Comparison of ENCODE assay signal across 8 cellular contexts in the genomic region with DNA sequence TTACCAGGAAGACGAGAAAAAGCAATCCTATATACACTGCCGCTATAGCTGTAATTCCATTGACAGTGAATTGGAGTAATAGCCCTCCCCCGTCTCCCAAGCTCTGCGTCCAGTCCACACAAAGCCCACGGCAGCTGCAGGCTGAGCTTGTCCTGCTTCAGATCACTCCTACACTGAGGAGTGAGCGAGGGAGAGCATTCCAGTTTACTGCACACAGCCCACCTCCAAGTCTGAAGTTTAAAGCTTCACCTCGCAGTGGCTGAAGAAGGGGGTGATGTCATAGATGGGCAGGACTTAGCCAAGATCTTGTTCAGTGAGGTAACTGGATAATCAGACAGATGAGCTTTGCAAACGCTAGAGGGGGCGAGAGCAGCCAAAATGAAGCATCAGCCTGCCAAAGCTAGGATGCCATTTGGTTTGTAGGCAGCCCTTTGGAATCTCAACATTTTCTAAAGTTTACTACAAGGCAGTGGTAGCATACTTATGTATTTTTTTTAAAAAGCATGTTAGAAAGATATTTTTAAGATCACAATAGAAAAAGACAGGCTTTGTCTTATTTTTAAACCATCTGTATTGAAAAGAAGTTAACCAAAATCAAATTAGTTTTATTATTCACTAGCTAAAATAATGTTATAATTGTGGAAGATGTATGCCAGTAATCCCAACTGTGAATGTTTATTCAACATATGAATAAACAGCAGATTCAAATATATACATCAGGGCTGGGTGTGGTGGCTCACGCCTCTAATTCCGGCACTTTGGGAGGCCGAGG. TPM values are rescaled to one million over a fixed set of nuclear protein-coding genes. Genes with fewer than 3 reads are reported as not detected.
DNase-seq lines count a peak whose midpoint lies in the region; ATAC-seq and TF ChIP-seq lines count a peak whose summit lies in the region.

A gene (minus strand): TSS at position 213 of the 772 bp plus-strand sequence. CDS start 10,106 bp downstream, outside the sequence.

- H3K4me2 ChIP-seq in MM.1S (ENCODE audit: low read depth, low read length): peak within 1 kb of the TSS; percentile 18; the same call in 1 of the 2 replicates

- no peaks in the 10 kb centered on the region for H3F3A ChIP-seq in MM.1S (ENCODE audit: insufficient read depth, low read length)

- TF ChIP-seq CTCF in MM.1S (IDR thresholded peaks at IDR 0.05; ENCODE audit: low read length): peak; percentile 85
- TF ChIP-seq CTCF in RWPE1 (conservative IDR thresholded peaks at IDR 0.05; ENCODE audit: low read depth): peak; percentile 95
- peak; percentile 67 to 90 (median 84) for TF ChIP-seq CTCF in right lobe of liver (IDR thresholded peaks at IDR 0.05)
- peak; percentile 40 to 66 for TF ChIP-seq CTCF in suprapubic skin (IDR thresholded peaks at IDR 0.05)

- POLR2A ChIA-PET in RWPE1 (lab: Yijun Ruan, JAX; ENCODE audit: low non-redundant PET): interaction anchor here (0.6 kb wide), 3 partner anchors 86 to 1531 kb away, joined by 3 read pairs; no protein-coding TSS in a partner anchor

- H3K9me3 ChIP-seq in MM.1S (replicated peaks; ENCODE audit: insufficient read depth, low read length): no peaks in the 10 kb centered on the region
- no peaks in the 10 kb centered on the region for H3K9me3 ChIP-seq in endocrine pancreas (ENCODE audit: control insufficient read depth, low read length)
- H3K9me3 ChIP-seq in right lobe of liver: no peaks in the 10 kb centered on the region
- H3K9me3 ChIP-seq in suprapubic skin: no peaks in the 10 kb centered on the region

- H3K4me3 ChIP-seq in MM.1S (ENCODE audit: low read length): peak within 1 kb of the TSS; percentile 38
- peak within 1 kb of the TSS; percentile 98 for H3K4me3 ChIP-seq in endocrine pancreas (ENCODE audit: control insufficient read depth, insufficient read depth, low read length)
- H3K4me3 ChIP-seq in right lobe of liver: peak within 1 kb of the TSS; percentile 28 to 56 (median 54)
- H3K4me3 ChIP-seq in suprapubic skin: peak within 1 kb of the TSS; percentile 52

- no peak within 1 kb of the TSS for H3K9ac ChIP-seq in MM.1S (ENCODE audit: low read length)
- H3K9ac ChIP-seq in endocrine pancreas (ENCODE audit: control insufficient read depth, insufficient read depth, low read length): peak within 1 kb of the TSS; percentile 74

- H3K27ac ChIP-seq in MM.1S (ENCODE audit: low read length): no peak within 1 kb of the TSS
- peak within 1 kb of the TSS; percentile 71 for H3K27ac ChIP-seq in RWPE1
- peak within 1 kb of the TSS; percentile 46 to 79 (median 78) for H3K27ac ChIP-seq in right lobe of liver
- peak within 1 kb of the TSS; percentile 33 for H3K27ac ChIP-seq in suprapubic skin

- no peak for TF ChIP-seq EP300 in suprapubic skin (IDR thresholded peaks at IDR 0.05)

- ATAC-seq in HG02588 (IDR thresholded peaks at IDR 0.05; ENCODE audit: unreplicated experiment) (peak; percentile 97), right lobe of liver (peak; percentile 91 to 97 (median 93))

- H3K4me1 ChIP-seq in MM.1S (ENCODE audit: low read length): no peaks in the 10 kb centered on the region
- peaks cover 7% of the 10 kb centered on the region for H3K4me1 ChIP-seq in endocrine pancreas (ENCODE audit: control insufficient read depth, insufficient read depth, low read length)
- peaks cover 0 to 32% (median 0%) of the 10 kb centered on the region in 4 donors for H3K4me1 ChIP-seq in right lobe of liver
- H3K4me1 ChIP-seq in suprapubic skin: peaks cover 6% of the 10 kb centered on the region

- H4K20me1 ChIP-seq in MM.1S (ENCODE audit: insufficient read depth, low read length): no peaks in the 10 kb centered on the region

- intact Hi-C loops in right lobe of liver (cut with DNase I): no loop called here

- WGBS in right lobe of liver (ENCODE audit: insufficient coverage, low coverage, low lambda C conversion rate, missing lambda C conversion rate): 34% methylated on average over 11 of the region's 12 CpGs
- 28% methylated on average over 12 of the region's 12 CpGs for WGBS in suprapubic skin

- no peaks in the 10 kb centered on the region for H3K9me2 ChIP-seq in MM.1S (replicated peaks; ENCODE audit: insufficient read depth, low read length)

- H3K36me3 ChIP-seq in MM.1S (replicated peaks; ENCODE audit: insufficient read depth, low read length): no peaks in the 10 kb centered on the region
- H3K36me3 ChIP-seq in endocrine pancreas (ENCODE audit: control insufficient read depth, insufficient read depth, low read length): no peaks in the 10 kb centered on the region
- H3K36me3 ChIP-seq in right lobe of liver: no peaks in the 10 kb centered on the region
- no peaks in the 10 kb centered on the region for H3K36me3 ChIP-seq in suprapubic skin

- peak within 1 kb of the TSS; percentile 26 for H2AFZ ChIP-seq in MM.1S (ENCODE audit: low read length)

- TF ChIP-seq POLR2A in right lobe of liver (IDR thresholded peaks at IDR 0.05) (peak; percentile 97), suprapubic skin (IDR thresholded peaks at IDR 0.05) (no peak)

- H3K79me2 ChIP-seq in MM.1S (ENCODE audit: low read length): no peaks in the 10 kb centered on the region

- DNase-seq in activated T-cell treated with anti-CD3 and anti-CD28 coated beads, Interleukin-2, amount 50 U/mL, for 48 hours: peak; percentile 15 to 16
- DNase-seq in activated T-cell treated with anti-CD3 and anti-CD28 coated beads for 4 hours (no peak), MM.1S (peak; percentile 89), RWPE1 (ENCODE audit: low spot score) (peak; percentile 93), right lobe of liver (peak; percentile 72 to 89 (median 80)), suprapubic skin (ENCODE audit: low spot score in 2 of 2) (peak in 1 of 2 donors; percentile 64)

- CTCF ChIA-PET in RWPE1 (lab: Yijun Ruan, JAX): interaction anchor here (0.5 to 1.8 kb wide), 16 partner anchors 9 to 1593 kb away, joined by 3 to 5 read pairs (median 3); no protein-coding TSS in a partner anchor

- H3K27me3 ChIP-seq in MM.1S (replicated peaks; ENCODE audit: insufficient read depth, low read length) (no peaks in the 10 kb centered on the region), endocrine pancreas (ENCODE audit: control insufficient read depth, insufficient read depth, low read length) (no peaks in the 10 kb centered on the region), right lobe of liver (no peaks in the 10 kb centered on the region), suprapubic skin (no peaks in the 10 kb centered on the region)

RNA-seq across cellular contexts. Expression of the gene that starts here (rescaled TPM):
- total RNA-seq in right lobe of liver (10 to 100 TPM in 3 of 6 experiments, 1 to 10 TPM in 3; 3.5 to 15.2 (median 11.3) TPM), suprapubic skin (10 to 100 TPM; 10.1 to 36.6 (median 21.9) TPM)

Comparison
In these comparisons a context has a peak if more than half of its experiments do, and no peak if none do; other contexts are left out.
1. H3K4me3 ChIP-seq: peak in every context shown above with its lines; median percentile 98 in endocrine pancreas; 54 in right lobe of liver; 52 in suprapubic skin; 38 in MM.1S.